In genomic region chr1:11929849-11930248, GRCh38 we compare ENCODE assay signal across 8 cellular contexts. TPM values are rescaled to one million over a fixed set of nuclear protein-coding genes. Genes with fewer than 3 reads are reported as not detected.
DNase-seq lines count a peak whose midpoint lies in the region; ATAC-seq, FAIRE-seq and TF ChIP-seq lines count a peak whose summit lies in the region.

No MANE protein-coding gene starts in this region.

- H3K9me3 Mint-ChIP-seq in chondrocyte (ENCODE audit: low read depth): no peaks in the 10 kb centered on the region
- H3K9me3 Mint-ChIP-seq in nephron progenitor cell: no peaks in the 10 kb centered on the region

- ATAC-seq in GM18520 (IDR thresholded peaks at IDR 0.05; ENCODE audit: unreplicated experiment) (no peak), HG03159 (IDR thresholded peaks at IDR 0.05; ENCODE audit: unreplicated experiment) (no peak), HG02870 (IDR thresholded peaks at IDR 0.05; ENCODE audit: unreplicated experiment) (no peak)

- no peak for TF ChIP-seq POLR2A in GM12892 (IDR thresholded peaks at IDR 0.05; ENCODE audit: low read depth, low read length)

- FAIRE-seq in GM12892 (lab: Jason Lieb, UNC): peak; percentile 69

- TF ChIP-seq CTCF in chondrocyte (IDR thresholded peaks at IDR 0.05) (no peak), nephron progenitor cell (IDR thresholded peaks at IDR 0.05) (no peak)

- H3K4me3 Mint-ChIP-seq in chondrocyte (ENCODE audit: unreplicated experiment) (no peak overlapping the region), nephron progenitor cell (no peak overlapping the region)

- H3K27ac Mint-ChIP-seq in chondrocyte (ENCODE audit: unreplicated experiment) (peak overlapping the region; percentile 54), nephron progenitor cell (peak overlapping the region; percentile 87)

- H3K4me1 Mint-ChIP-seq in chondrocyte (ENCODE audit: low read depth): peaks cover 38% of the 10 kb centered on the region
- H3K4me1 Mint-ChIP-seq in nephron progenitor cell: peaks cover 59% of the 10 kb centered on the region

- H3K27me3 Mint-ChIP-seq in chondrocyte (ENCODE audit: low read depth) (no peaks in the 10 kb centered on the region), nephron progenitor cell (ENCODE audit: low read depth, poor library complexity) (no peaks in the 10 kb centered on the region)

- H3K36me3 Mint-ChIP-seq in chondrocyte (ENCODE audit: low read depth) (no peaks in the 10 kb centered on the region), nephron progenitor cell (ENCODE audit: low read depth) (peaks cover 1% of the 10 kb centered on the region)

- DNase-seq in GM12892 (ENCODE audit: insufficient read length) (no peak), NCI-H2196 treated with DMSO at 0.1 percent for 48 hours (lab: John Stamatoyannopoulos, UW; ENCODE audit: unreplicated experiment) (peak; percentile 70), chondrocyte (ENCODE audit: low spot score) (no peak), nephron progenitor cell (peak; percentile 37), NCI-H82 (lab: John Stamatoyannopoulos, UW) (no peak)

RNA-seq across cellular contexts. Expression of gene KIAA2013, which starts 3.6 kb away (rescaled TPM):
- polyA plus RNA-seq in GM12892 (2012; ENCODE audit: missing spikeins): 16.6 TPM
- total RNA-seq in chondrocyte: 46.3 to 51.4 TPM (median 47.6 TPM) in 3 replicates

RNA-seq across cellular contexts. Expression of gene PLOD1, which starts 4.7 kb away (rescaled TPM):
- polyA plus RNA-seq in GM12892 (2012; ENCODE audit: missing spikeins): 30.5 TPM
- total RNA-seq in chondrocyte: 344 to 509 TPM (median 477 TPM) in 3 replicates

RNA-seq across cellular contexts. Expression of gene MFN2, which starts 50.4 kb away (rescaled TPM):
- 23.2 TPM for polyA plus RNA-seq in GM12892 (2012; ENCODE audit: missing spikeins)
- total RNA-seq in chondrocyte: 53.1 to 68.8 TPM (median 56.6 TPM) in 3 replicates

Comparison
In these comparisons a context has a peak if more than half of its experiments do, and no peak if none do; other contexts are left out.
1. DNase-seq: peak in NCI-H2196 treated with DMSO at 0.1 percent for 48 hours (single experiment) and nephron progenitor cell (single experiment); none in GM12892 (single experiment), chondrocyte (single experiment) and NCI-H82 (single experiment).